17 cellular contexts compared by ENCODE assay signal in genomic region chr1:73611681-73612080, GRCh38.
"Had no signal": no experiment of that assay in that cellular context is flagged by ENCODE, and none has a peak within 500 bp of the region (broad histone marks: within the 10 kb centered on the region; RNA-seq: fewer than 3 reads in every experiment).

No MANE protein-coding gene starts in this region.

- H3K27me3 ChIP-seq: brain microvascular endothelial cell, Peyer's patch had no signal

- ATAC-seq: activated CD4-positive, CD25-positive, alpha-beta regulatory T cell treated with anti-CD3 and anti-CD28 coated beads, Interleukin-2, amount 50 U/mL, for 24 hours; activated CD8-positive, alpha-beta T cell treated with anti-CD3 and anti-CD28 coated beads for 36 hours; activated T-cell treated with anti-CD3 and anti-CD28 coated beads, Interleukin-2, amount 50 U/mL, for 72 hours had no signal

- H3K27ac ChIP-seq: brain microvascular endothelial cell, KMS-11, Peyer's patch had no signal

- H3K36me3 ChIP-seq: brain microvascular endothelial cell, Peyer's patch had no signal

- H3K4me1 ChIP-seq: Peyer's patch had no signal

- DNase-seq: activated CD4-positive, alpha-beta T cell treated with anti-CD3 and anti-CD28 coated beads for 4 hours; activated CD8-positive, alpha-beta memory T cell treated with anti-CD3 and anti-CD28 coated beads, Interleukin-2, amount 50 U/mL, for 4 hours; activated CD8-positive, alpha-beta T cell treated with anti-CD3 and anti-CD28 coated beads for 36 hours; activated naive CD4-positive, alpha-beta T cell; activated T-cell treated with anti-CD3 and anti-CD28 coated beads, Interleukin-2, amount 50 U/mL, for 72 hours; aorta; brain microvascular endothelial cell; NCI-H1105; NCI-H1436; NCI-H1694 treated with DMSO at 0.1 percent for 48 hours; NCI-H2029 treated with DMSO at 0.1 percent for 48 hours; NCI-H446; NCI-H524; Peyer's patch; SHP77 treated with DMSO at 0.1 percent for 48 hours had no signal

- H3K9me3 ChIP-seq: Peyer's patch had no signal

- H3K4me3 ChIP-seq: Peyer's patch had no signal

- H3K9ac ChIP-seq: KMS-11 had no signal
